In genomic region chr1:226187019-226187322, GRCh38 we compare ENCODE assay signal across 8 cellular contexts. TPM values are rescaled to one million over a fixed set of nuclear protein-coding genes. Genes with fewer than 3 reads are reported as not detected.
DNase-seq lines count a peak whose midpoint lies in the region; ATAC-seq and TF ChIP-seq lines count a peak whose summit lies in the region.

No MANE protein-coding gene starts in this region.

- no peak for TF ChIP-seq POLR2A in sigmoid colon (IDR thresholded peaks at IDR 0.05)

- intact Hi-C loops in sigmoid colon (cut with DNase I), result loop anchor here (5.0 kb wide), 1 partner anchor 125 kb away; the partner anchor contains the start of gene H3-3A

- no peaks in the 10 kb centered on the region for H3K27me3 Mint-ChIP-seq in T-cell

- peaks cover 32 to 41% (median 34%) of the 10 kb centered on the region in 3 donors for H3K4me1 Mint-ChIP-seq in T-cell

- DNase-seq in GM12864 (ENCODE audit: low read depth) (no peak), T-cell (no peak), fibroblast of the aortic adventitia (ENCODE audit: low read depth) (no peak), sigmoid colon (no peak), NCI-H446 (lab: John Stamatoyannopoulos, UW) (no peak), OCI-M2 (lab: John Stamatoyannopoulos, UW; ENCODE audit: unreplicated experiment) (no peak)

- no peaks in the 10 kb centered on the region for H3K27me3 ChIP-seq in sigmoid colon

- H3K27ac Mint-ChIP-seq in T-cell, result peak overlapping the region; percentile 87 to 88

- CTCF ChIA-PET in T-cell (lab: Charles Lee), result no interaction called here

- H3K4me1 ChIP-seq in sigmoid colon, result peaks cover 0 to 42% (median 36%) of the 10 kb centered on the region in 4 donors

- no peaks in the 10 kb centered on the region for H3K9me3 ChIP-seq in sigmoid colon

- WGBS in sigmoid colon, 2 donors, result 8 to 13% methylated on average over 10 of the region's 10 CpGs

- POLR2A ChIA-PET in T-cell (lab: Charles Lee), result interaction anchor here in 1 of 2 donors (0.5 kb wide), 1 partner anchor 10 kb away, joined by 3 read pairs; no protein-coding TSS in a partner anchor

- TF ChIP-seq EP300 in sigmoid colon (IDR thresholded peaks at IDR 0.05), result no peak

- no peak for ATAC-seq in T-cell (replicated peaks in 1 of 4)
- no peak for ATAC-seq in GM21825 (IDR thresholded peaks at IDR 0.05; ENCODE audit: unreplicated experiment)
- ATAC-seq in GM18520 (IDR thresholded peaks at IDR 0.05; ENCODE audit: unreplicated experiment), result no peak

- peak overlapping the region; percentile 87 to 98 (median 91) for H3K27ac ChIP-seq in sigmoid colon

- H3K36me3 ChIP-seq in sigmoid colon, result no peaks in the 10 kb centered on the region

- peaks cover 7% of the 10 kb centered on the region for H3K36me3 Mint-ChIP-seq in T-cell

- H3K4me3 ChIP-seq in GM12864 (ENCODE audit: low read depth, low read length) (peak overlapping the region; percentile 93), fibroblast of the aortic adventitia (ENCODE audit: low read depth, low read length) (peak overlapping the region; percentile 88), sigmoid colon (peak overlapping the region; percentile 72 to 97 (median 82))

- TF ChIP-seq CTCF in GM12864 (IDR thresholded peaks at IDR 0.05; ENCODE audit: low read depth, low read length, missing control alignments) (no peak), fibroblast of the aortic adventitia (IDR thresholded peaks at IDR 0.05; ENCODE audit: insufficient read depth, low read length) (no peak), sigmoid colon (IDR thresholded peaks at IDR 0.05) (peak in 2 of 4 experiments; percentile 22 to 43)

- peak overlapping the region; percentile 87 to 94 (median 92) for H3K4me3 Mint-ChIP-seq in T-cell

- no peaks in the 10 kb centered on the region for H3K9me3 Mint-ChIP-seq in T-cell

RNA-seq across cellular contexts. Expression of gene ACBD3, which starts 0.4 kb away (rescaled TPM):
- total RNA-seq in T-cell (10 to 100 TPM; 21.7 to 26.2 (median 22.5) TPM), fibroblast of the aortic adventitia (ENCODE audit: low replicate concordance) (72.0 and 91.7 TPM in 2 replicates), sigmoid colon (10 to 100 TPM; 32.9 to 37.8 (median 33.9) TPM)
- 10 to 100 TPM; 23.7 to 29.4 (median 28.4) TPM for polyA plus RNA-seq in sigmoid colon

RNA-seq across cellular contexts. Expression of gene MIXL1, which starts 36.5 kb away (rescaled TPM):
- total RNA-seq in T-cell (under 1 TPM in 1 of 5 donors, not detected in 4; 0.63 TPM), fibroblast of the aortic adventitia (ENCODE audit: low replicate concordance) (not detected in 2 replicates), sigmoid colon (not detected)
- polyA plus RNA-seq in sigmoid colon, result under 1 TPM in 1 of 3 donors, not detected in 2; 0.13 TPM
